ENCODE assay signal across 23 cellular contexts in genomic region chr14:104996483-104996882, GRCh38.
"Had no signal": no experiment of that assay in that cellular context is flagged by ENCODE, and none has a peak within 500 bp of the region (broad histone marks: within the 10 kb centered on the region; RNA-seq: fewer than 3 reads in every experiment).

No MANE protein-coding gene starts in this region.

- H3K27ac ChIP-seq: SJSA1, SK-N-MC had no signal

- ATAC-seq: HepG2 had no signal

- H3K4me1 ChIP-seq: SJSA1 had no signal

- DNase-seq: IMR-90, Karpas-422, KG1, MG63, NCI-H1092 treated with DMSO at 0.1 percent for 48 hours, NCI-H1436, NCI-H187, NCI-H2029, NCI-H2081 treated with DMSO at 0.1 percent for 48 hours, NCI-H2171, NCI-H226, NCI-H446, NCI-H510A, NCI-H524 treated with DMSO at 0.1 percent for 48 hours, NCI-H69, NCI-H774, Right ventricle myocardium superior, RPMI8226, SIG-M5 had no signal

- H3K9me3 ChIP-seq: MG63, SJSA1 had no signal

- FAIRE-seq: HepG2, RCC 7860 had no signal

- H3K4me3 ChIP-seq: MG63, SJSA1, SK-N-MC had no signal

- H3K27me3 ChIP-seq: MG63, SJSA1 had no signal
